In the genomic region with DNA sequence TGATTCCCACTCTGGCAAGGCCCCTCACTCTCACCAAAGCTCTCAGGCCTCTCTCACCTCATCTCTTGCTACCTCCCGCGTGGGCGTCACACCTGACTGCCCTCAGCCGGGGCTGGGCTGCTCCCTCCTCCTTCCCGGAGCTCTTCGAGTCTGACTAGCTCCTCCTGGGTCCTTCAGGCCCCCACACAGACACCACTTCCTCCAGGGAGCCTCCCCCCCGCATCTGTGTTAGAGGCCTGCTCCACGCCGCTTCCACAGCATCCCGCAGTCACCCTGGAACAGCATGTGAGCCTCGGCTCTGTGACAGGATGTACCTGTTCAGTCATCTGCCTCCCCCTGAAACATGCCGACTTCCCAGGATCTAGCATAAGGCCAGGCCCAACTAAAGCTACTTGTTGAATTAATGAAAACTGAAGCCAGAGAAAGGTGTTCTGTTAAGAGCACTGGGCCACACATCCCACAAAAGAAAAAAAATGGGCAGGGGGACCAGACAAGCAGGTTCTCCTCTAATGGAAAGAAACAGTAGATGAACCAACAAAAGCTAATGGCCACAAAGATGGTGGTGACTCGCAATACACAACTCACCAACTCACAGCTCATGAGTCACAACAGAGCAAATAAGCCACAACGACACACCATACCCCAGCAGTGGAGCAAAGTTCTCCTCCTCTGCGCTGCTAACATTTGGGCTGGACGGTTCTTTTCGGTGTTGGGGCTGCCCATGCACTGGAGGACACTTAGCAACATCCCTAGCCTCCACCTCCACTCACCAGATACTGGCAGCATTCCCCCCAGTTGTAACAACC, we compare ENCODE assay signal across 8 cellular contexts. TPM values are rescaled to one million over a fixed set of nuclear protein-coding genes. Genes with fewer than 3 reads are reported as not detected.
DNase-seq lines count a peak whose midpoint lies in the region; ATAC-seq and TF ChIP-seq lines count a peak whose summit lies in the region.

No MANE protein-coding gene starts in this region.

- H3K36me3 ChIP-seq in BLaER1 (peaks cover 16% of the 10 kb centered on the region), HUES64 (ENCODE audit: insufficient read depth, low read length) (no peaks in the 10 kb centered on the region)

- ATAC-seq in foreskin keratinocyte (no peak), Right ventricle myocardium inferior (no peak), HG03095 (IDR thresholded peaks at IDR 0.05; ENCODE audit: unreplicated experiment) (no peak)

- WGBS in HUES64: 84% methylated on average over 17 of the region's 17 CpGs

- peak overlapping the region; percentile 98 for H3K4me2 ChIP-seq in BLaER1

- peaks cover 77% of the 10 kb centered on the region for H3K4me1 ChIP-seq in BLaER1
- peaks cover 22% of the 10 kb centered on the region for H3K4me1 ChIP-seq in HUES64 (ENCODE audit: insufficient read depth, low read length)
- peaks cover 14% of the 10 kb centered on the region for H3K4me1 ChIP-seq in foreskin keratinocyte

- POLR2A ChIA-PET in activated CD4-positive, alpha-beta memory T cell treated with anti-CD3 and anti-CD28 coated beads, Interleukin-2, amount 10 ng/mL, durations not matched to agents 7 days and 5 days (lab: Charles Lee): interaction anchor here (0.8 to 6.9 kb wide), 19 partner anchors 9 to 792 kb away, joined by 3 to 96 read pairs (median 4); a partner anchor contains a TSS

- peaks cover 60% of the 10 kb centered on the region for H3K4me1 Mint-ChIP-seq in activated CD4-positive, alpha-beta memory T cell treated with anti-CD3 and anti-CD28 coated beads, Interleukin-2, amount 10 ng/mL, durations not matched to agents 7 days and 5 days

- intact Hi-C loops in Right ventricle myocardium inferior (cut with DNase I): no loop called here

- CTCF ChIA-PET in activated CD4-positive, alpha-beta memory T cell treated with anti-CD3 and anti-CD28 coated beads, Interleukin-2, amount 10 ng/mL, durations not matched to agents 7 days and 5 days (lab: Charles Lee): interaction anchor here (0.8 to 5.0 kb wide), 8 partner anchors 21 to 399 kb away, joined by 3 to 25 read pairs (median 4); a partner anchor contains a TSS

- no peaks in the 10 kb centered on the region for H3K27me3 ChIP-seq in BLaER1
- H3K27me3 ChIP-seq in HUES64 (ENCODE audit: insufficient read depth, low read length): no peaks in the 10 kb centered on the region
- no peaks in the 10 kb centered on the region for H3K27me3 ChIP-seq in foreskin keratinocyte

- TF ChIP-seq CTCF in foreskin keratinocyte (conservative IDR thresholded peaks at IDR 0.05): no peak

- peak overlapping the region; percentile 88 for H3K4me3 ChIP-seq in BLaER1
- peak overlapping the region; percentile 97 for H3K4me3 ChIP-seq in HUES64 (ENCODE audit: low read length)

- peaks cover 67% of the 10 kb centered on the region for H3K36me3 Mint-ChIP-seq in activated CD4-positive, alpha-beta memory T cell treated with anti-CD3 and anti-CD28 coated beads, Interleukin-2, amount 10 ng/mL, durations not matched to agents 7 days and 5 days (ENCODE audit: low read depth)

- H3K27ac ChIP-seq in BLaER1 (peak overlapping the region; percentile 98), HUES64 (ENCODE audit: low read depth, low read length) (no peak overlapping the region; the same call in 1 of the 2 replicates), foreskin keratinocyte (peak overlapping the region; percentile 14)

- H3K27ac Mint-ChIP-seq in activated CD4-positive, alpha-beta memory T cell treated with anti-CD3 and anti-CD28 coated beads, Interleukin-2, amount 10 ng/mL, durations not matched to agents 7 days and 5 days: peak overlapping the region; percentile 100

- H3K27me3 Mint-ChIP-seq in activated CD4-positive, alpha-beta memory T cell treated with anti-CD3 and anti-CD28 coated beads, Interleukin-2, amount 10 ng/mL, durations not matched to agents 7 days and 5 days: no peaks in the 10 kb centered on the region

- peak overlapping the region; percentile 100 for H3K4me3 Mint-ChIP-seq in activated CD4-positive, alpha-beta memory T cell treated with anti-CD3 and anti-CD28 coated beads, Interleukin-2, amount 10 ng/mL, durations not matched to agents 7 days and 5 days

- H4K20me1 ChIP-seq in BLaER1: peaks cover 77% of the 10 kb centered on the region

- DNase-seq in activated CD4-positive, alpha-beta memory T cell treated with anti-CD3 and anti-CD28 coated beads, Interleukin-2, amount 10 ng/mL, durations not matched to agents 7 days and 5 days: peak; percentile 65
- DNase-seq in foreskin keratinocyte (peak in 1 of 2 donors; percentile 40), NCI-H2029 (lab: John Stamatoyannopoulos, UW) (no peak), Right ventricle myocardium inferior (ENCODE audit: missing footprints) (no peak)
- DNase-seq in stimulated activated CD4-positive, alpha-beta T cell treated with anti-CD3 and anti-CD28 coated beads, Interleukin-4, amount 100 ng/mL, for 24 hours: peak; percentile 56

- H3K9me3 Mint-ChIP-seq in activated CD4-positive, alpha-beta memory T cell treated with anti-CD3 and anti-CD28 coated beads, Interleukin-2, amount 10 ng/mL, durations not matched to agents 7 days and 5 days: no peaks in the 10 kb centered on the region

- H3K9ac ChIP-seq in BLaER1 (peak overlapping the region; percentile 97), HUES64 (ENCODE audit: low read depth, low read length) (no peak overlapping the region)

- no peaks in the 10 kb centered on the region for H3K9me3 ChIP-seq in BLaER1
- no peaks in the 10 kb centered on the region for H3K9me3 ChIP-seq in HUES64 (ENCODE audit: insufficient read depth, low read depth, low read length)

RNA-seq across cellular contexts. Expression of a gene that starts 3.0 kb away (rescaled TPM):
- polyA plus RNA-seq in HUES64 (2013, experiment 1 of 2): 37.4 TPM
- 41.3 TPM for polyA plus RNA-seq in HUES64 (2013, experiment 2 of 2)
- 100 to 1,000 TPM; 213 to 229 TPM for total RNA-seq in activated CD4-positive, alpha-beta memory T cell treated with anti-CD3 and anti-CD28 coated beads, Interleukin-2, amount 10 ng/mL, durations not matched to agents 7 days and 5 days
- total RNA-seq in foreskin keratinocyte: 57.6 and 65.2 TPM in 2 replicates
- 48.5 and 52.7 TPM in 2 replicates for polyA plus RNA-seq in foreskin keratinocyte
- 39.5 TPM for total RNA-seq in Right ventricle myocardium inferior

RNA-seq across cellular contexts. Expression of a gene that starts 24.1 kb away (rescaled TPM):
- polyA plus RNA-seq in HUES64 (2013, experiment 1 of 2): 52.6 TPM
- polyA plus RNA-seq in HUES64 (2013, experiment 2 of 2): 53.6 TPM
- total RNA-seq in activated CD4-positive, alpha-beta memory T cell treated with anti-CD3 and anti-CD28 coated beads, Interleukin-2, amount 10 ng/mL, durations not matched to agents 7 days and 5 days: 10 to 100 TPM; 28.9 to 29.0 TPM
- total RNA-seq in foreskin keratinocyte (43.0 and 45.8 TPM in 2 replicates), Right ventricle myocardium inferior (30.2 TPM)
- polyA plus RNA-seq in foreskin keratinocyte: 74.1 and 75.2 TPM in 2 replicates

RNA-seq across cellular contexts. Expression of a gene that starts 27.3 kb away (rescaled TPM):
- 1.7 TPM for polyA plus RNA-seq in HUES64 (2013, experiment 1 of 2)
- 1.4 TPM for polyA plus RNA-seq in HUES64 (2013, experiment 2 of 2)
- 10 to 100 TPM; 10.3 to 12.4 TPM for total RNA-seq in activated CD4-positive, alpha-beta memory T cell treated with anti-CD3 and anti-CD28 coated beads, Interleukin-2, amount 10 ng/mL, durations not matched to agents 7 days and 5 days
- 1.2 and 1.7 TPM in 2 replicates for total RNA-seq in foreskin keratinocyte
- 2.2 and 2.9 TPM in 2 replicates for polyA plus RNA-seq in foreskin keratinocyte
- total RNA-seq in Right ventricle myocardium inferior: 1.6 TPM

RNA-seq across cellular contexts. Expression of a gene that starts 28.0 kb away (rescaled TPM):
- 14.7 TPM for polyA plus RNA-seq in HUES64 (2013, experiment 1 of 2)
- 16.0 TPM for polyA plus RNA-seq in HUES64 (2013, experiment 2 of 2)
- total RNA-seq in activated CD4-positive, alpha-beta memory T cell treated with anti-CD3 and anti-CD28 coated beads, Interleukin-2, amount 10 ng/mL, durations not matched to agents 7 days and 5 days: 1 to 10 TPM; 5.6 to 5.7 TPM
- total RNA-seq in foreskin keratinocyte (3.1 and 3.6 TPM in 2 replicates), Right ventricle myocardium inferior (2.4 TPM)
- 2.4 and 2.6 TPM in 2 replicates for polyA plus RNA-seq in foreskin keratinocyte

RNA-seq across cellular contexts. Expression of a gene that starts 46.5 kb away (rescaled TPM):
- 0.70 TPM for polyA plus RNA-seq in HUES64 (2013, experiment 1 of 2)
- polyA plus RNA-seq in HUES64 (2013, experiment 2 of 2): 0.76 TPM
- not detected for total RNA-seq in activated CD4-positive, alpha-beta memory T cell treated with anti-CD3 and anti-CD28 coated beads, Interleukin-2, amount 10 ng/mL, durations not matched to agents 7 days and 5 days
- total RNA-seq in foreskin keratinocyte (0.11 and 0.17 TPM in 2 replicates), Right ventricle myocardium inferior (0.87 TPM)
- 0.04 and 0.06 TPM in 2 replicates for polyA plus RNA-seq in foreskin keratinocyte

Comparison
In these comparisons a context has a peak if more than half of its experiments do, and no peak if none do; other contexts are left out.
1. DNase-seq: peak in activated CD4-positive, alpha-beta memory T cell treated with anti-CD3 and anti-CD28 coated beads, Interleukin-2, amount 10 ng/mL, durations not matched to agents 7 days and 5 days (single experiment) and stimulated activated CD4-positive, alpha-beta T cell treated with anti-CD3 and anti-CD28 coated beads, Interleukin-4, amount 100 ng/mL, for 24 hours (single experiment); none in NCI-H2029 (single experiment) and Right ventricle myocardium inferior (single experiment).